11 cellular contexts compared by ENCODE assay signal in the genomic region with DNA sequence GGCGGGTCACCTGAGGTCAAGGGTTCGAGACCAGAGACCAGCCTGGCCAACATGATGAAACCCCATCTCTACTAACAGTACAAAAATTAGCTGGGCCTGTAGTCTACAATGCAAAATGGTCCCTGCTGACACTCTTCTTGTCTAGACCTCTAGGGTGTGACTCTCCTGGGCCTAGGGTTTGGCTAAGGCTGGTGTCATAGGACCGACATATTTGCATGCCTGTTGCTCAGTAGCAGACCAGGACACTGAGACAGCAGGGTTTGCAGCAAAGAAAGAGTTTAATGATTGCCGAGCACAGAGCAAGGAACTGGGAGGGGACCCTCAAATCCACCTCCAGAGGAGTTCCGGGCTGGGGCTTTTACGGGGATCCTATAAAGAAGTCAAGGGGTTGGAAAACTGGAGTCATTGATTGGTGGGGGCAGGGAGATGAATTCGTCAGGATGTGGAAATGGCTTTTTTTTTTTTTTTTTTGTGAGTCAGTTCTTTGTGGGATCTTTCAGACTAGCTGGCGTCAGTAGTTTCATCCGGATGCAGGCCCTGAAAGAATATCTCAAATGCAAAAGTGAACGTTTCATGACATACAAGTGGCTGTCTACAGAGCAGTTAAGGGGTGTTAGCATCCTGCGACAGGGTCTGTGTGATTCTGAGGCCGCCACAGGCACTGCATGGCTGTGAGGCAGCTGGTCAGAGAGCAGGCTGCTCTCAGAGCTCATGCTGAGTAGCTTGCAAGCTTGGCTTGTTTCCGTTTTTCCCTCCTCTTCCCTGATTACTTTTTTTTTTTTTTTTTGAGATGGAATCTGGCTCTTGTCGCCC. TPM values are rescaled to one million over a fixed set of nuclear protein-coding genes. Genes with fewer than 3 reads are reported as not detected.
DNase-seq lines count a peak whose midpoint lies in the region; ATAC-seq, FAIRE-seq and TF ChIP-seq lines count a peak whose summit lies in the region.
"Had no signal": no experiment of that assay in that cellular context is flagged by ENCODE, and none has a peak within 500 bp of the region (broad histone marks: within the 10 kb centered on the region; RNA-seq: fewer than 3 reads in every experiment).

No MANE protein-coding gene starts in this region.

- H3K36me3 ChIP-seq in body of pancreas (replicated peaks in 1 of 2; ENCODE audit: insufficient read depth in 1 of 2, low read depth in 2 of 2) (no peaks in the 10 kb centered on the region), HepG2 (replicated peaks in 1 of 2; ENCODE audit: control insufficient read depth in 1 of 2, insufficient read depth in 2 of 2, low read length in 2 of 2) (no peaks in the 10 kb centered on the region)
- H3K36me3 ChIP-seq: BLaER1 had no signal

- H2AFZ ChIP-seq in HepG2 (ENCODE audit: low read length): no peak overlapping the region

- CTCF ChIA-PET in activated CD4-positive, alpha-beta memory T cell treated with anti-CD3 and anti-CD28 coated beads, Interleukin-2, amount 10 ng/mL, durations not matched to agents 7 days and 5 days (lab: Charles Lee): interaction anchor here (0.7 kb wide), 2 partner anchors 17 to 72 kb away, joined by 3 read pairs; no protein-coding TSS in a partner anchor
- CTCF ChIA-PET in activated CD4-positive, alpha-beta memory T cell treated with anti-CD3 and anti-CD28 coated beads for 36 hours (lab: Charles Lee): no interaction called here
- CTCF ChIA-PET in HepG2 (lab: Yijun Ruan, JAX; ENCODE audit: low intra/inter-chr PET ratio, low total read pairs): no interaction called here

- H3K4me1 ChIP-seq in body of pancreas (no peaks in the 10 kb centered on the region), HepG2 (ENCODE audit: insufficient read depth, low read length) (peaks cover 69% of the 10 kb centered on the region)

- no peaks in the 10 kb centered on the region for H3K9me3 ChIP-seq in body of pancreas
- no peaks in the 10 kb centered on the region for H3K9me3 ChIP-seq in HepG2 (ENCODE audit: low read length)
- H3K9me3 ChIP-seq: BLaER1 had no signal

- peak; percentile 36 for FAIRE-seq in HepG2 (lab: Jason Lieb, UNC)
- peak; percentile 5 for FAIRE-seq in urothelium cell line (lab: Jason Lieb, UNC)

- peaks cover 5% of the 10 kb centered on the region for H3K4me1 Mint-ChIP-seq in activated CD4-positive, alpha-beta memory T cell treated with anti-CD3 and anti-CD28 coated beads, Interleukin-2, amount 10 ng/mL, durations not matched to agents 7 days and 5 days
- H3K4me1 Mint-ChIP-seq in activated CD4-positive, alpha-beta memory T cell treated with anti-CD3 and anti-CD28 coated beads for 36 hours (ENCODE audit: low read depth): no peaks in the 10 kb centered on the region

- 69 to 78% methylated on average over 13 of the region's 14 CpGs for WGBS in body of pancreas, 2 donors
- WGBS in HepG2 (ENCODE audit: low lambda C conversion rate): 15% methylated on average over 14 of the region's 14 CpGs

- BruUV-seq in HepG2 (replicated peaks; lab: Mats Ljungman, UMichigan): no TSS peak

- no peaks in the 10 kb centered on the region for H4K20me1 ChIP-seq in HepG2 (ENCODE audit: insufficient read depth, low read length)
- H4K20me1 ChIP-seq: BLaER1 had no signal

- in situ Hi-C loops in HepG2 (cut with HindIII; ENCODE audit: extremely low pct_ligation_motif_present, low pct_unique_long_range_greater_than_20kb): no loop called here

- ATAC-seq in body of pancreas: peak; percentile 25
- peak; percentile 70 for ATAC-seq in HepG2
- no peak for ATAC-seq in HG03457 (IDR thresholded peaks at IDR 0.05; ENCODE audit: unreplicated experiment)
- ATAC-seq: activated naive CD4-positive, alpha-beta T cell treated with anti-CD3 and anti-CD28 coated beads, Interleukin-2, amount 50 U/mL, for 72 hours had no signal

- no peak overlapping the region for H3K4me3 Mint-ChIP-seq in activated CD4-positive, alpha-beta memory T cell treated with anti-CD3 and anti-CD28 coated beads, Interleukin-2, amount 10 ng/mL, durations not matched to agents 7 days and 5 days
- H3K4me3 Mint-ChIP-seq in activated CD4-positive, alpha-beta memory T cell treated with anti-CD3 and anti-CD28 coated beads for 36 hours: no peak overlapping the region

- DNase-seq in activated CD4-positive, alpha-beta memory T cell treated with anti-CD3 and anti-CD28 coated beads, Interleukin-2, amount 10 ng/mL, durations not matched to agents 7 days and 5 days: no peak
- DNase-seq in activated CD4-positive, alpha-beta memory T cell treated with anti-CD3 and anti-CD28 coated beads for 36 hours: no peak
- DNase-seq in body of pancreas: no peak
- peak; percentile 74 for DNase-seq in HepG2 (ENCODE audit: low spot score)
- peak; percentile 65 for DNase-seq in urothelium cell line (ENCODE audit: low spot score)
- no peak for DNase-seq in NCI-H2081 treated with DMSO at 0.1 percent for 48 hours (lab: John Stamatoyannopoulos, UW)
- no peak for DNase-seq in activated CD4-positive, alpha-beta T cell treated with anti-CD3 and anti-CD28 coated beads, Interleukin-2, amount 50 U/mL, for 48 hours
- DNase-seq: midbrain had no signal

- H3K27ac ChIP-seq in body of pancreas (peak overlapping the region in 2 of 4 donors; percentile 10 to 54), HepG2 (ENCODE audit: extremely low read length, insufficient read depth, low read length) (no peak overlapping the region)
- H3K27ac ChIP-seq: BLaER1 had no signal

- POLR2A ChIA-PET in activated CD4-positive, alpha-beta memory T cell treated with anti-CD3 and anti-CD28 coated beads, Interleukin-2, amount 10 ng/mL, durations not matched to agents 7 days and 5 days (lab: Charles Lee): no interaction called here
- POLR2A ChIA-PET in activated CD4-positive, alpha-beta memory T cell treated with anti-CD3 and anti-CD28 coated beads for 36 hours (lab: Charles Lee): no interaction called here
- POLR2A ChIA-PET in HepG2 (lab: Yijun Ruan, JAX): no interaction called here

- TF ChIP-seq CTCF in body of pancreas (IDR thresholded peaks at IDR 0.05): no peak
- TF ChIP-seq CTCF in HepG2 (CRISPR knock-in tag; IDR thresholded peaks at IDR 0.05): no peak

- no peaks in the 10 kb centered on the region for H3K79me2 ChIP-seq in HepG2 (ENCODE audit: insufficient read depth, low read length)

- TF ChIP-seq POLR2A in body of pancreas (IDR thresholded peaks at IDR 0.05) (no peak), HepG2 (IDR thresholded peaks at IDR 0.05; ENCODE audit: insufficient read depth in 1 of 2, low read depth in 2 of 2, low read length in 2 of 2) (no peak)

- no peak for TF ChIP-seq EP300 in HepG2 (IDR thresholded peaks at IDR 0.05; ENCODE audit: low read depth in 2 of 2, low read length in 2 of 2)
- no peak for TF ChIP-seq EP300 in HepG2 (CRISPR knock-in tag; IDR thresholded peaks at IDR 0.05; ENCODE audit: borderline replicate concordance)

- peak overlapping the region; percentile 64 for H3K4me2 ChIP-seq in HepG2 (ENCODE audit: low read depth, low read length)
- H3K4me2 ChIP-seq: BLaER1 had no signal

- no peaks in the 10 kb centered on the region for H3K27me3 Mint-ChIP-seq in activated CD4-positive, alpha-beta memory T cell treated with anti-CD3 and anti-CD28 coated beads, Interleukin-2, amount 10 ng/mL, durations not matched to agents 7 days and 5 days
- peaks cover 2% of the 10 kb centered on the region for H3K27me3 Mint-ChIP-seq in activated CD4-positive, alpha-beta memory T cell treated with anti-CD3 and anti-CD28 coated beads for 36 hours

- intact Hi-C loops in activated CD4-positive, alpha-beta memory T cell treated with anti-CD3 and anti-CD28 coated beads for 36 hours (cut with micrococcal nuclease): no loop called here
- intact Hi-C loops in body of pancreas (cut with DNase I): no loop called here
- intact Hi-C loops in HepG2 (cut with micrococcal nuclease; ENCODE audit: unreplicated experiment): no loop called here

- H3K36me3 Mint-ChIP-seq in activated CD4-positive, alpha-beta memory T cell treated with anti-CD3 and anti-CD28 coated beads, Interleukin-2, amount 10 ng/mL, durations not matched to agents 7 days and 5 days (ENCODE audit: low read depth): no peaks in the 10 kb centered on the region
- no peaks in the 10 kb centered on the region for H3K36me3 Mint-ChIP-seq in activated CD4-positive, alpha-beta memory T cell treated with anti-CD3 and anti-CD28 coated beads for 36 hours
- H3K36me3 Mint-ChIP-seq: activated naive CD4-positive, alpha-beta T cell treated with anti-CD3 and anti-CD28 coated beads, Interleukin-2, amount 50 U/mL, for 72 hours had no signal

- H3K4me3 ChIP-seq in body of pancreas (no peak overlapping the region), HepG2 (replicated peaks in 1 of 3; ENCODE audit: insufficient read depth in 1 of 3, low read depth in 2 of 3, low read length in 3 of 3) (peak overlapping the region in 1 of 3 experiments; percentile 40; a peak in 2 of 6 replicates)
- H3K4me3 ChIP-seq: BLaER1 had no signal

- H3K27me3 ChIP-seq in body of pancreas (no peaks in the 10 kb centered on the region), HepG2 (ENCODE audit: control insufficient read depth in 1 of 2, insufficient read depth in 2 of 2, low read length in 2 of 2) (no peaks in the 10 kb centered on the region)
- H3K27me3 ChIP-seq: BLaER1 had no signal

- H3K27ac Mint-ChIP-seq in activated CD4-positive, alpha-beta memory T cell treated with anti-CD3 and anti-CD28 coated beads, Interleukin-2, amount 10 ng/mL, durations not matched to agents 7 days and 5 days: peak overlapping the region; percentile 31
- no peak overlapping the region for H3K27ac Mint-ChIP-seq in activated CD4-positive, alpha-beta memory T cell treated with anti-CD3 and anti-CD28 coated beads for 36 hours

- H3K9ac ChIP-seq in HepG2 (ENCODE audit: insufficient read depth, low read depth, low read length): peak overlapping the region; percentile 17; the same call in 1 of the 2 replicates
- H3K9ac ChIP-seq: BLaER1 had no signal

- no peak for TF ChIP-seq RAD21 in HepG2 (CRISPR knock-in tag; IDR thresholded peaks at IDR 0.05)

- H3K9me3 Mint-ChIP-seq in activated CD4-positive, alpha-beta memory T cell treated with anti-CD3 and anti-CD28 coated beads, Interleukin-2, amount 10 ng/mL, durations not matched to agents 7 days and 5 days: no peaks in the 10 kb centered on the region
- no peaks in the 10 kb centered on the region for H3K9me3 Mint-ChIP-seq in activated CD4-positive, alpha-beta memory T cell treated with anti-CD3 and anti-CD28 coated beads for 36 hours
- H3K9me3 Mint-ChIP-seq: activated naive CD4-positive, alpha-beta T cell treated with anti-CD3 and anti-CD28 coated beads, Interleukin-2, amount 50 U/mL, for 72 hours had no signal

RNA-seq across cellular contexts. Expression of gene A4GALT, which starts 27.2 kb away (rescaled TPM):
- total RNA-seq in activated CD4-positive, alpha-beta memory T cell treated with anti-CD3 and anti-CD28 coated beads, Interleukin-2, amount 10 ng/mL, durations not matched to agents 7 days and 5 days: under 1 TPM; 0.58 to 0.63 TPM
- total RNA-seq in activated CD4-positive, alpha-beta memory T cell treated with anti-CD3 and anti-CD28 coated beads for 36 hours: not detected
- total RNA-seq in body of pancreas (1 to 10 TPM; 3.1 to 6.9 TPM), HepG2 (2016; rRNA removed; fragmentation: Illumina TruSeq; extraction: Trizol) (0.09 TPM in 1 of 2 replicates, not detected in the other)
- not detected in 2 replicates for total RNA-seq in HepG2 (2016; cell fraction: cytosol; rRNA removed; fragmentation: Illumina TruSeq; extraction: Trizol; ENCODE audit: low read depth)
- total RNA-seq in HepG2 (2016; cell fraction: insoluble cytoplasmic fraction; rRNA removed; fragmentation: Illumina TruSeq; extraction: Trizol): not detected in 2 replicates
- total RNA-seq in HepG2 (2016; cell fraction: membrane; rRNA removed; fragmentation: Illumina TruSeq; extraction: Trizol): not detected in 2 replicates
- not detected in 2 replicates for total RNA-seq in HepG2 (2016; cell fraction: nucleus; rRNA removed; fragmentation: Illumina TruSeq; extraction: Trizol)
- polyA plus RNA-seq in HepG2 (2011; rRNA removed): 1.1 and 2.7 TPM in 2 replicates
- polyA plus RNA-seq in HepG2 (2011; cell fraction: cytosol; rRNA removed): 2.5 and 4.5 TPM in 2 replicates
- 3.2 and 3.6 TPM in 2 replicates for polyA plus RNA-seq in HepG2 (2011; cell fraction: nucleus; rRNA removed)
- polyA plus RNA-seq in HepG2 (2012): 0.74 and 1.8 TPM in 2 replicates
- polyA plus RNA-seq in HepG2 (2016; cell fraction: cytosol; fragmentation: Illumina TruSeq; extraction: Trizol; ENCODE audit: low read depth): not detected in 2 replicates
- polyA plus RNA-seq in HepG2 (2016; cell fraction: insoluble cytoplasmic fraction; fragmentation: Illumina TruSeq; extraction: Trizol; ENCODE audit: low read depth): 0.15 TPM in 1 of 2 replicates, not detected in the other
- polyA plus RNA-seq in HepG2 (2016; cell fraction: membrane; fragmentation: Illumina TruSeq; extraction: Trizol; ENCODE audit: low read depth): 0.09 TPM in 1 of 2 replicates, not detected in the other
- not detected in 2 replicates for polyA plus RNA-seq in HepG2 (2016; cell fraction: nucleus; fragmentation: Illumina TruSeq; extraction: Trizol; ENCODE audit: insufficient read depth, low read depth)
- polyA minus RNA-seq in HepG2 (2011; rRNA and poly(A)+ RNA removed; ENCODE audit: low replicate concordance): 7.6 and 7.8 TPM in 2 replicates
- 1.5 and 2.5 TPM in 2 replicates for polyA minus RNA-seq in HepG2 (2011; cell fraction: cytosol; rRNA and poly(A)+ RNA removed)
- 2.1 and 2.9 TPM in 2 replicates for polyA minus RNA-seq in HepG2 (2011; cell fraction: nucleus; rRNA and poly(A)+ RNA removed)

Comparison
In these comparisons a context has a peak if more than half of its experiments do, and no peak if none do; other contexts are left out.
1. DNase-seq: peak in HepG2 (single experiment) and urothelium cell line (single experiment); none in activated CD4-positive, alpha-beta memory T cell treated with anti-CD3 and anti-CD28 coated beads, Interleukin-2, amount 10 ng/mL, durations not matched to agents 7 days and 5 days (single experiment), activated CD4-positive, alpha-beta memory T cell treated with anti-CD3 and anti-CD28 coated beads for 36 hours (single experiment), body of pancreas (0 of 4), NCI-H2081 treated with DMSO at 0.1 percent for 48 hours (single experiment) and activated CD4-positive, alpha-beta T cell treated with anti-CD3 and anti-CD28 coated beads, Interleukin-2, amount 50 U/mL, for 48 hours (0 of 2).